In the genomic region with DNA sequence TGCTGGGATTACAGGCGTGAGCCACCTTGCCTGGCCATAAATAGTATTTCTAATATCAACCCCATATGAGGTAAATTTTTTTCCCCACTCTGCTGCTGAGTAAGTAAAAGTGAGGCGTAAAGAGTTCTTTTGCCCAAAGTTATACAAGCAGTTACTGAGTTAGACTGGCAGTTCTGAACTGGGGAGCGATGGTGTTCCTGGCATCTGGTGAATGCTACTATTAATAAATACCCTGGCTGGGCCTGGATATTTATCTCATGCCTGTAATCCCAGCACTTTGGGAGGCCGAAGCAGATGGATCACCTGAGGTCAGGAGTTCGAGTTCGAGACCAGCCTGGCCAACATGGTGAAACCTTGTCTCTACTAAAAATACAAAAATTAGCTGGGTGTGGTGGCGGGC, we compare ENCODE assay signal across 9 cellular contexts. TPM values are rescaled to one million over a fixed set of nuclear protein-coding genes. Genes with fewer than 3 reads are reported as not detected.
DNase-seq lines count a peak whose midpoint lies in the region; ATAC-seq and TF ChIP-seq lines count a peak whose summit lies in the region.
"Not testable (repeated sequence)": the region's sequence is repeated elsewhere in the genome, so short reads cannot be mapped to it uniquely, and the experiment has no call there.
"Had no signal": no experiment of that assay in that cellular context is flagged by ENCODE, and none has a peak within 500 bp of the region (broad histone marks: within the 10 kb centered on the region; RNA-seq: fewer than 3 reads in every experiment).

No MANE protein-coding gene starts in this region.

- peaks cover 14% of the 10 kb centered on the region for H3K36me3 ChIP-seq in CD8-positive, alpha-beta T cell (ENCODE audit: insufficient read depth, low read length)
- H3K36me3 ChIP-seq in endodermal cell (ENCODE audit: control insufficient read depth, insufficient read depth, low read length) (peaks cover 39% of the 10 kb centered on the region), upper lobe of right lung (peaks cover 12% of the 10 kb centered on the region)
- not testable (repeated sequence) for H3K36me3 ChIP-seq in hepatocyte (replicated peaks; ENCODE audit: insufficient read depth, low read depth)

- POLR2A ChIA-PET in CD8-positive, alpha-beta T cell (lab: Charles Lee): interaction anchor here (0.6 to 1.3 kb wide), 3 partner anchors 42 to 122 kb away, joined by 3 to 4 read pairs (median 3); no protein-coding TSS in a partner anchor

- peaks cover 51% of the 10 kb centered on the region for H3K36me3 Mint-ChIP-seq in CD8-positive, alpha-beta T cell
- H3K36me3 Mint-ChIP-seq in T-helper 2 cell treated with Interferon-gamma antibody and Interleukin-4, amounts not matched to agents 5 μg/mL and 100 μg/mL, for 36 hours (ENCODE audit: low read depth): peaks cover 49% of the 10 kb centered on the region
- peaks cover 61% of the 10 kb centered on the region for H3K36me3 Mint-ChIP-seq in activated naive CD8-positive, alpha-beta T cell treated with anti-CD3 and anti-CD28 coated beads for 36 hours
- H3K36me3 Mint-ChIP-seq in endodermal cell (ENCODE audit: low read depth) (peaks cover 44% of the 10 kb centered on the region), neural crest cell (ENCODE audit: low read depth) (peaks cover 12% of the 10 kb centered on the region)

- CTCF ChIA-PET in CD8-positive, alpha-beta T cell (lab: Charles Lee): interaction anchor here (0.7 to 5.9 kb wide), 10 partner anchors 14 to 154 kb away, joined by 3 to 32 read pairs (median 6); no protein-coding TSS in a partner anchor

- WGBS in endodermal cell (ENCODE audit: insufficient coverage in 1 of 2, insufficient read length in 1 of 2), 2 experiments: 96 to 100% methylated on average over 3 to 7 of the region's 7 CpGs
- 86% methylated on average over 7 of the region's 7 CpGs for WGBS in hepatocyte (ENCODE audit: low lambda C conversion rate, missing lambda C conversion rate)

- H3K27ac Mint-ChIP-seq in CD8-positive, alpha-beta T cell: peak overlapping the region; percentile 97
- not testable (repeated sequence) for H3K27ac Mint-ChIP-seq in T-helper 2 cell treated with Interferon-gamma antibody and Interleukin-4, amounts not matched to agents 5 μg/mL and 100 μg/mL, for 36 hours; neural crest cell (ENCODE audit: unreplicated experiment)
- H3K27ac Mint-ChIP-seq in activated naive CD8-positive, alpha-beta T cell treated with anti-CD3 and anti-CD28 coated beads for 36 hours: peak overlapping the region; percentile 100
- H3K27ac Mint-ChIP-seq in endodermal cell: peak overlapping the region; percentile 99

- H3K4me1 Mint-ChIP-seq in CD8-positive, alpha-beta T cell (ENCODE audit: low read depth): peaks cover 69% of the 10 kb centered on the region
- H3K4me1 Mint-ChIP-seq in T-helper 2 cell treated with Interferon-gamma antibody and Interleukin-4, amounts not matched to agents 5 μg/mL and 100 μg/mL, for 36 hours (ENCODE audit: low read depth): peaks cover 28% of the 10 kb centered on the region
- peaks cover 49% of the 10 kb centered on the region for H3K4me1 Mint-ChIP-seq in activated naive CD8-positive, alpha-beta T cell treated with anti-CD3 and anti-CD28 coated beads for 36 hours
- H3K4me1 Mint-ChIP-seq in endodermal cell (peaks cover 21% of the 10 kb centered on the region), neural crest cell (peaks cover 68% of the 10 kb centered on the region)

- not testable (repeated sequence) for H3K9me2 ChIP-seq in hepatocyte (replicated peaks; ENCODE audit: insufficient read depth)

- H3K27me3 Mint-ChIP-seq in CD8-positive, alpha-beta T cell (ENCODE audit: low read depth); T-helper 2 cell treated with Interferon-gamma antibody and Interleukin-4, amounts not matched to agents 5 μg/mL and 100 μg/mL, for 36 hours (ENCODE audit: low read depth); activated naive CD8-positive, alpha-beta T cell treated with anti-CD3 and anti-CD28 coated beads for 36 hours; endodermal cell (ENCODE audit: insufficient read depth); neural crest cell (ENCODE audit: low read depth): not testable (repeated sequence)

- not testable (repeated sequence) for H3K4me3 ChIP-seq in CD8-positive, alpha-beta T cell (ENCODE audit: low read depth, low read length); hepatocyte
- H3K4me3 ChIP-seq in Jurkat, Clone E6-1 (ENCODE audit: low read length): peak overlapping the region; percentile 98; the same call in 1 of the 2 replicates
- H3K4me3 ChIP-seq in endodermal cell (ENCODE audit: low read length) (peak overlapping the region; percentile 96), upper lobe of right lung (peak overlapping the region; percentile 99)

- ATAC-seq in CD8-positive, alpha-beta T cell; upper lobe of right lung: not testable (repeated sequence)

- peak overlapping the region; percentile 95 for H3K4me3 Mint-ChIP-seq in CD8-positive, alpha-beta T cell
- H3K4me3 Mint-ChIP-seq in T-helper 2 cell treated with Interferon-gamma antibody and Interleukin-4, amounts not matched to agents 5 μg/mL and 100 μg/mL, for 36 hours: peak overlapping the region; percentile 100
- H3K4me3 Mint-ChIP-seq in activated naive CD8-positive, alpha-beta T cell treated with anti-CD3 and anti-CD28 coated beads for 36 hours: peak overlapping the region; percentile 100
- peak overlapping the region; percentile 94 for H3K4me3 Mint-ChIP-seq in endodermal cell
- peak overlapping the region; percentile 99 for H3K4me3 Mint-ChIP-seq in neural crest cell

- intact Hi-C loops in CD8-positive, alpha-beta T cell (cut with DNase I, micrococcal nuclease): loop anchor here in 1 of 2 experiments (5.0 kb wide), 1 partner anchor 178 kb away; the partner anchor contains the start of genes MFSD11 and SRSF2
- intact Hi-C loops in upper lobe of right lung (cut with DNase I): not testable (repeated sequence)

- peaks cover 47% of the 10 kb centered on the region for H3K79me2 ChIP-seq in hepatocyte

- peaks cover 53% of the 10 kb centered on the region for H3K4me1 ChIP-seq in CD8-positive, alpha-beta T cell (ENCODE audit: insufficient read depth, low read length)
- H3K4me1 ChIP-seq in endodermal cell (ENCODE audit: control insufficient read depth, insufficient read depth, low read length): not testable (repeated sequence)
- H3K4me1 ChIP-seq in hepatocyte (ENCODE audit: insufficient read depth) (peaks cover 24% of the 10 kb centered on the region), upper lobe of right lung (peaks cover 49% of the 10 kb centered on the region)

- not testable (repeated sequence) for H2AFZ ChIP-seq in hepatocyte

- H3K9ac ChIP-seq in endodermal cell (ENCODE audit: extremely low read depth, low read length, poor library complexity, severe bottlenecking): not testable (repeated sequence)

- TF ChIP-seq CTCF in CD8-positive, alpha-beta T cell (IDR thresholded peaks at IDR 0.05); endodermal cell (conservative IDR thresholded peaks at IDR 0.05); hepatocyte (IDR thresholded peaks at IDR 0.05; ENCODE audit: poor library complexity); neural crest cell (conservative IDR thresholded peaks at IDR 0.05); upper lobe of right lung (IDR thresholded peaks at IDR 0.05): not testable (repeated sequence)

- not testable (repeated sequence) for H3K9me3 ChIP-seq in CD8-positive, alpha-beta T cell (ENCODE audit: low read length); endodermal cell (ENCODE audit: control insufficient read depth, low read length); hepatocyte (ENCODE audit: low read depth); upper lobe of right lung

- DNase-seq in CD8-positive, alpha-beta T cell; Jurkat, Clone E6-1 (ENCODE audit: low read depth, low spot score); T-helper 2 cell treated with Interferon-gamma antibody and Interleukin-4, amounts not matched to agents 5 μg/mL and 100 μg/mL, for 36 hours (ENCODE audit: low spot score); activated naive CD8-positive, alpha-beta T cell treated with anti-CD3 and anti-CD28 coated beads for 36 hours; endodermal cell; hepatocyte (ENCODE audit: low spot score); neural crest cell (ENCODE audit: low read depth, low spot score); upper lobe of right lung: not testable (repeated sequence)

- H4K20me1 ChIP-seq in hepatocyte (ENCODE audit: insufficient read depth, poor library complexity, severe bottlenecking): peaks cover 36% of the 10 kb centered on the region

- peak overlapping the region; percentile 77 for H3K4me2 ChIP-seq in hepatocyte

- H3K9me3 Mint-ChIP-seq in CD8-positive, alpha-beta T cell; T-helper 2 cell treated with Interferon-gamma antibody and Interleukin-4, amounts not matched to agents 5 μg/mL and 100 μg/mL, for 36 hours; activated naive CD8-positive, alpha-beta T cell treated with anti-CD3 and anti-CD28 coated beads for 36 hours; endodermal cell; neural crest cell: not testable (repeated sequence)

- H3K27ac ChIP-seq in CD8-positive, alpha-beta T cell (ENCODE audit: low read depth, low read length); endodermal cell (ENCODE audit: low read depth, low read length); hepatocyte; upper lobe of right lung: not testable (repeated sequence)

- not testable (repeated sequence) for H3K27me3 ChIP-seq in CD8-positive, alpha-beta T cell (ENCODE audit: insufficient read depth, low read length); endodermal cell (ENCODE audit: control insufficient read depth, insufficient read depth, low read length, poor library complexity, severe bottlenecking); hepatocyte; upper lobe of right lung

RNA-seq across cellular contexts. Expression of gene PRCD, which starts 19.6 kb away (rescaled TPM):
- total RNA-seq in CD8-positive, alpha-beta T cell: not detected
- polyA plus RNA-seq in Jurkat, Clone E6-1 (2012; ENCODE audit: insufficient read depth, insufficient read length): 1.8 TPM
- under 1 TPM; 0.36 to 0.66 TPM for total RNA-seq in activated naive CD8-positive, alpha-beta T cell treated with anti-CD3 and anti-CD28 coated beads for 36 hours
- total RNA-seq in endodermal cell: 1 to 10 TPM; 3.2 to 4.8 TPM
- 0.50 TPM for polyA plus RNA-seq in endodermal cell (2013, experiment 1 of 2)
- polyA plus RNA-seq in endodermal cell (2013, experiment 2 of 2): 2.2 TPM
- total RNA-seq in hepatocyte: 2.0 and 2.7 TPM in 2 replicates
- polyA plus RNA-seq in hepatocyte: 10.2 and 11.6 TPM in 2 replicates
- total RNA-seq in neural crest cell: 0.41 and 0.75 TPM in 2 replicates
- total RNA-seq in upper lobe of right lung: 7.7 TPM

RNA-seq across cellular contexts. Expression of gene CYGB, which starts 22.0 kb away (rescaled TPM):
- under 1 TPM; 0.47 to 0.57 TPM for total RNA-seq in CD8-positive, alpha-beta T cell
- polyA plus RNA-seq in Jurkat, Clone E6-1 (2012; ENCODE audit: insufficient read depth, insufficient read length): not detected
- total RNA-seq in activated naive CD8-positive, alpha-beta T cell treated with anti-CD3 and anti-CD28 coated beads for 36 hours: under 1 TPM; 0.33 to 0.62 TPM
- total RNA-seq in endodermal cell (1 to 10 TPM; 2.0 to 3.4 TPM), hepatocyte (7.8 and 15.5 TPM in 2 replicates), neural crest cell (8.6 and 8.7 TPM in 2 replicates), upper lobe of right lung (34.3 TPM)
- 3.3 TPM for polyA plus RNA-seq in endodermal cell (2013, experiment 1 of 2)
- 2.3 TPM for polyA plus RNA-seq in endodermal cell (2013, experiment 2 of 2)
- 13.8 and 19.2 TPM in 2 replicates for polyA plus RNA-seq in hepatocyte

RNA-seq across cellular contexts. Expression of gene ST6GALNAC2, which starts 26.2 kb away (rescaled TPM):
- 1 to 10 TPM in 1 of 2 experiments, under 1 TPM in 1; 0.50 to 1.7 TPM for total RNA-seq in CD8-positive, alpha-beta T cell
- polyA plus RNA-seq in Jurkat, Clone E6-1 (2012; ENCODE audit: insufficient read depth, insufficient read length): not detected
- not detected for total RNA-seq in activated naive CD8-positive, alpha-beta T cell treated with anti-CD3 and anti-CD28 coated beads for 36 hours
- total RNA-seq in endodermal cell (10 to 100 TPM; 15.1 to 26.9 TPM), hepatocyte (1.4 and 2.3 TPM in 2 replicates), neural crest cell (4.5 and 5.1 TPM in 2 replicates), upper lobe of right lung (24.5 TPM)
- polyA plus RNA-seq in endodermal cell (2013, experiment 1 of 2): 3.5 TPM
- 3.6 TPM for polyA plus RNA-seq in endodermal cell (2013, experiment 2 of 2)
- 1.8 and 2.8 TPM in 2 replicates for polyA plus RNA-seq in hepatocyte
- total RNA-seq: lung microvascular endothelial cell had no signal

RNA-seq across cellular contexts. Expression of gene RHBDF2, which starts 58.2 kb away (rescaled TPM):
- 10 to 100 TPM; 45.4 to 46.2 TPM for total RNA-seq in CD8-positive, alpha-beta T cell
- 6.0 TPM for polyA plus RNA-seq in Jurkat, Clone E6-1 (2012; ENCODE audit: insufficient read depth, insufficient read length)
- total RNA-seq in activated naive CD8-positive, alpha-beta T cell treated with anti-CD3 and anti-CD28 coated beads for 36 hours: 10 to 100 TPM; 20.7 to 22.2 TPM
- 10 to 100 TPM; 28.5 to 31.1 TPM for total RNA-seq in endodermal cell
- 6.1 TPM for polyA plus RNA-seq in endodermal cell (2013, experiment 1 of 2)
- polyA plus RNA-seq in endodermal cell (2013, experiment 2 of 2): 6.0 TPM
- 4.9 and 5.5 TPM in 2 replicates for total RNA-seq in hepatocyte
- polyA plus RNA-seq in hepatocyte: 11.0 and 11.7 TPM in 2 replicates
- total RNA-seq in neural crest cell: 2.0 and 3.6 TPM in 2 replicates
- total RNA-seq in upper lobe of right lung: 46.4 TPM
